ENCODE assay signal across 12 cellular contexts in the genomic region with DNA sequence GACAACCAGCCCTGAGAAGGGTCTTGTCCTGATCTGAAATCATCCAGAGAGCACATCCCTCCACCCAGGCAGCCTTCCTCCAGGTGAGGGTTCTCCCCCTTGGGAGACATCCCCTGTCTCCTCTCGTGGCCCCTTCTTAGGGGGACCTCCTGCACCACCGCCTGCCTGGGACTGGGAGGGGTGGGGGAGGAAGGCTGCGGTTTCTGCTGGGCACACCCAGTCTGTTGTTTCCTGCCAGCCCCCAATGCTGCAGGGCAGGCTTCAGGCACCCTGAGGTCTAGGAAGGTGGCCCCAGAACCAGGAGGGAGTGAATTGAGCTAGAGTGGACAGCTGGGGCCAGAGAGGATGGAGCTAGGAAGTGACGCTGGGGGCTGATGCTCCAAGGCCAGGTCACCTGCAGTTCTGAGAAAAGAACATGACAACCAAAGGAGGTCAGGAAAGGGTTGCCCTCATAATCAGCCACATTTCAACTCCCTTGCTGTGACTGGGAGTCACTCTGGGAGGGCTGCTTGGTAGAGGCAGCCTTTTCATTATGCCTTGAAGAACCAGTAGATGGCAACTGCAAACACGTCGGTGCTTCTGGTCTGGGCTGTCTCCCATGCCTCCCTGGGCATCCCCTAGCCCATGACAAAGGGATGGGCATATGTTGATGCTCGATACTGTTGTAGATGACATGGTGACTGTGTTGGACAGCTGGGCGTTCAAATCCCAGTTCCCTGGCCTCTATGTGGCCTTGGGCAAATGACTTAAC. TPM values are rescaled to one million over a fixed set of nuclear protein-coding genes. Genes with fewer than 3 reads are reported as not detected.
DNase-seq lines count a peak whose midpoint lies in the region; ATAC-seq, FAIRE-seq and TF ChIP-seq lines count a peak whose summit lies in the region.
"Had no signal": no experiment of that assay in that cellular context is flagged by ENCODE, and none has a peak within 500 bp of the region (broad histone marks: within the 10 kb centered on the region; RNA-seq: fewer than 3 reads in every experiment).

No MANE protein-coding gene starts in this region.

- H3K27ac ChIP-seq in GM12878 (ENCODE audit: control insufficient read depth, insufficient read depth), result peak overlapping the region; percentile 77
- H3K27ac ChIP-seq: A549 had no signal

- in situ Hi-C loops in GM12878 (cut with MboI), result no loop called here

- SMC1A ChIA-PET in GM12878 (lab: Charles Lee; ENCODE audit: uncharacterized antibody, unreplicated experiment), result interaction anchor here (1.1 to 2.4 kb wide), 4 partner anchors 10 to 248 kb away, joined by 5 to 22 read pairs (median 13); no protein-coding TSS in a partner anchor

- H3K79me2 ChIP-seq in GM12878 (ENCODE audit: control insufficient read depth, insufficient read depth, low read length), result no peaks in the 10 kb centered on the region; the same call in 1 of the 2 replicates

- peak overlapping the region; percentile 59; the same call in 1 of the 2 replicates for H3K9ac ChIP-seq in GM12878 (ENCODE audit: control insufficient read depth, insufficient read depth, low read length)

- no peak for TF ChIP-seq EP300 in GM12878 (IDR thresholded peaks at IDR 0.05; ENCODE audit: borderline replicate concordance in 1 of 2, control insufficient read depth in 1 of 2, low read depth in 2 of 2, low read length in 2 of 2)

- peaks cover 4% of the 10 kb centered on the region for H3K9me3 ChIP-seq in GM12878 (replicated peaks; ENCODE audit: control insufficient read depth, insufficient read depth, low read length)

- no peak for FAIRE-seq in GM12878 (lab: Jason Lieb, UNC)
- FAIRE-seq: A549 had no signal

- RAD21 ChIA-PET in GM12878 (lab: Charles Lee; ENCODE audit: unreplicated experiment), result interaction anchor here (1.0 to 3.3 kb wide), 8 partner anchors 11 to 407 kb away, joined by 4 to 19 read pairs (median 5); no protein-coding TSS in a partner anchor

- ATAC-seq in GM12878, result peak; percentile 6
- ATAC-seq in stimulated activated naive B cell treated with anti-CD40 and anti-IgM and Interleukin-4, amounts not matched to agents 10 μg/mL and 1 μg/mL and 100 μg/mL, for 72 hours (replicated peaks), result no peak
- no peak for ATAC-seq in GM21825 (IDR thresholded peaks at IDR 0.05; ENCODE audit: unreplicated experiment)
- ATAC-seq: A549 had no signal

- peak overlapping the region; percentile 28 for H3K4me2 ChIP-seq in GM12878 (ENCODE audit: control insufficient read depth, insufficient read depth)
- H3K4me2 ChIP-seq: A549 had no signal

- POLR2A ChIA-PET in GM12878 (lab: Charles Lee), result interaction anchor here (0.6 to 2.7 kb wide), 8 partner anchors 9 to 512 kb away, joined by 3 to 10 read pairs (median 4); no protein-coding TSS in a partner anchor

- no peaks in the 10 kb centered on the region for H3K27me3 Mint-ChIP-seq in T-helper 2 cell treated with Interferon-gamma antibody and Interleukin-4, amounts not matched to agents 5 μg/mL and 100 μg/mL, for 36 hours (ENCODE audit: low read depth)
- no peaks in the 10 kb centered on the region for H3K27me3 Mint-ChIP-seq in stimulated activated naive B cell treated with anti-CD40 and anti-IgM and Interleukin-4, amounts not matched to agents 10 μg/mL and 1 μg/mL and 100 μg/mL, for 72 hours
- peaks cover 7% of the 10 kb centered on the region for H3K27me3 Mint-ChIP-seq in mesothelial cell of epicardium (ENCODE audit: low read depth)

- TF ChIP-seq RAD21 in GM12878 (IDR thresholded peaks at IDR 0.05; ENCODE audit: insufficient read depth, low read depth, low read length), result no peak

- H3K4me3 Mint-ChIP-seq in T-helper 2 cell treated with Interferon-gamma antibody and Interleukin-4, amounts not matched to agents 5 μg/mL and 100 μg/mL, for 36 hours, result peak overlapping the region; percentile 90
- peak overlapping the region; percentile 82 to 85 for H3K4me3 Mint-ChIP-seq in stimulated activated naive B cell treated with anti-CD40 and anti-IgM and Interleukin-4, amounts not matched to agents 10 μg/mL and 1 μg/mL and 100 μg/mL, for 72 hours
- H3K4me3 Mint-ChIP-seq in mesothelial cell of epicardium, result no peak overlapping the region

- peak; percentile 63; the same call in 1 of the 2 replicates for TF ChIP-seq POLR2A in GM12878 (IDR thresholded peaks at IDR 0.05; ENCODE audit: low read depth, low read length)

- peak overlapping the region; percentile 86 for H3K27ac Mint-ChIP-seq in T-helper 2 cell treated with Interferon-gamma antibody and Interleukin-4, amounts not matched to agents 5 μg/mL and 100 μg/mL, for 36 hours
- peak overlapping the region; percentile 98 for H3K27ac Mint-ChIP-seq in stimulated activated naive B cell treated with anti-CD40 and anti-IgM and Interleukin-4, amounts not matched to agents 10 μg/mL and 1 μg/mL and 100 μg/mL, for 72 hours
- no peak overlapping the region for H3K27ac Mint-ChIP-seq in mesothelial cell of epicardium

- no peaks in the 10 kb centered on the region for H3K27me3 ChIP-seq in GM12878 (replicated peaks in 1 of 2; ENCODE audit: control insufficient read depth in 2 of 2, insufficient read depth in 2 of 2, low read length in 1 of 2)

- H4K20me1 ChIP-seq in GM12878 (ENCODE audit: control insufficient read depth, insufficient read depth), result no peaks in the 10 kb centered on the region

- peaks cover 55% of the 10 kb centered on the region for H3K4me1 ChIP-seq in GM12878 (ENCODE audit: control insufficient read depth, insufficient read depth, low read length)
- H3K4me1 ChIP-seq: A549 had no signal

- CTCF ChIA-PET in GM12878 (lab: Yijun Ruan, JAX), result interaction anchor here (0.8 to 2.9 kb wide), 9 partner anchors 10 to 251 kb away, joined by 3 to 19 read pairs (median 6); no protein-coding TSS in a partner anchor

- DNase-seq in activated CD4-positive, alpha-beta T cell treated with anti-CD3 and anti-CD28 coated beads for 1 hour, result peak; percentile 27
- no peak for DNase-seq in activated CD4-positive, alpha-beta T cell treated with anti-CD3 and anti-CD28 coated beads, Interleukin-2, amount 50 U/mL, for 4 hours
- no peak for DNase-seq in T-helper 2 cell treated with Interferon-gamma antibody and Interleukin-4, amounts not matched to agents 5 μg/mL and 100 μg/mL, for 36 hours (ENCODE audit: low spot score)
- DNase-seq in GM12878 (ENCODE audit: low read depth, low spot score), result no peak
- no peak for DNase-seq in stimulated activated naive B cell treated with anti-CD40 and anti-IgM and Interleukin-4, amounts not matched to agents 10 μg/mL and 1 μg/mL and 100 μg/mL, for 72 hours
- no peak for DNase-seq in NCI-H345 treated with DMSO at 0.1 percent for 48 hours (lab: John Stamatoyannopoulos, UW; ENCODE audit: unreplicated experiment)
- no peak for DNase-seq in mesothelial cell of epicardium (ENCODE audit: low spot score in 2 of 2, unreplicated experiment in 2 of 2)
- DNase-seq: anterior cingulate cortex, mesendoderm, SHP77 had no signal

- peaks cover 43% of the 10 kb centered on the region for H3K4me1 Mint-ChIP-seq in T-helper 2 cell treated with Interferon-gamma antibody and Interleukin-4, amounts not matched to agents 5 μg/mL and 100 μg/mL, for 36 hours (ENCODE audit: low read depth)
- peaks cover 49 to 60% of the 10 kb centered on the region in 2 donors for H3K4me1 Mint-ChIP-seq in stimulated activated naive B cell treated with anti-CD40 and anti-IgM and Interleukin-4, amounts not matched to agents 10 μg/mL and 1 μg/mL and 100 μg/mL, for 72 hours
- no peaks in the 10 kb centered on the region for H3K4me1 Mint-ChIP-seq in mesothelial cell of epicardium

- H3K9me3 Mint-ChIP-seq in T-helper 2 cell treated with Interferon-gamma antibody and Interleukin-4, amounts not matched to agents 5 μg/mL and 100 μg/mL, for 36 hours, result peaks cover 7% of the 10 kb centered on the region
- H3K9me3 Mint-ChIP-seq in stimulated activated naive B cell treated with anti-CD40 and anti-IgM and Interleukin-4, amounts not matched to agents 10 μg/mL and 1 μg/mL and 100 μg/mL, for 72 hours, result peaks cover 9 to 10% of the 10 kb centered on the region in 2 donors
- peaks cover 6% of the 10 kb centered on the region for H3K9me3 Mint-ChIP-seq in mesothelial cell of epicardium

- no peak for TF ChIP-seq CTCF in GM12878 (IDR thresholded peaks at IDR 0.05 in 2 of 3, conservative IDR thresholded peaks at IDR 0.05 in 1 of 3; ENCODE audit: control insufficient read depth in 2 of 3, extremely low read depth in 1 of 3, insufficient read depth in 1 of 3, low read depth in 3 of 3, low read length in 3 of 3)
- TF ChIP-seq CTCF in mesothelial cell of epicardium (IDR thresholded peaks at IDR 0.05; ENCODE audit: unreplicated experiment), result no peak

- H3K4me3 ChIP-seq in GM12878, result peak overlapping the region; percentile 43; the same call in 1 of the 2 replicates
- H3K4me3 ChIP-seq: A549 had no signal

- TSS peak; percentile 71 for BruUV-seq in GM12878 (replicated peaks; lab: Mats Ljungman, UMichigan)

- intact Hi-C loops in GM12878 (cut with micrococcal nuclease; ENCODE audit: unreplicated experiment), result loop anchor here (5.0 kb wide), 1 partner anchor 37 kb away; no protein-coding TSS in a partner anchor

- H3K36me3 ChIP-seq in GM12878 (ENCODE audit: control insufficient read depth in 2 of 2, insufficient read depth in 2 of 2, low read length in 1 of 2), result no peaks in the 10 kb centered on the region

- peaks cover 47% of the 10 kb centered on the region for H3K36me3 Mint-ChIP-seq in T-helper 2 cell treated with Interferon-gamma antibody and Interleukin-4, amounts not matched to agents 5 μg/mL and 100 μg/mL, for 36 hours (ENCODE audit: low read depth)
- H3K36me3 Mint-ChIP-seq in stimulated activated naive B cell treated with anti-CD40 and anti-IgM and Interleukin-4, amounts not matched to agents 10 μg/mL and 1 μg/mL and 100 μg/mL, for 72 hours, result peaks cover 11 to 23% of the 10 kb centered on the region in 2 donors
- H3K36me3 Mint-ChIP-seq in mesothelial cell of epicardium, result peaks cover 4% of the 10 kb centered on the region

- WGBS in GM12878 (ENCODE audit: insufficient coverage, insufficient replicate concordance, low lambda C conversion rate, missing lambda C conversion rate), result 20% methylated on average over 8 of the region's 8 CpGs

- H2AFZ ChIP-seq in GM12878 (ENCODE audit: control insufficient read depth, low read depth, low read length), result no peak overlapping the region

RNA-seq across cellular contexts. Expression of gene ARHGEF18, which starts 1.4 kb away (rescaled TPM):
- total RNA-seq in GM12878 (2013; cell fraction: nucleolus; rRNA removed), result 56.0 and 60.3 TPM in 2 replicates
- total RNA-seq in GM12878 (2014; rRNA removed) (26.9 and 31.1 TPM in 2 replicates), GM12878 (2014; rRNA removed; fragmentation: Illumina TruSeq; extraction: Trizol) (8.8 and 8.9 TPM in 2 replicates), GM12878 (2021) (32.3 and 37.3 TPM in 2 replicates), mesothelial cell of epicardium (45.3 to 50.3 TPM (median 47.8 TPM) in 3 replicates)
- polyA plus RNA-seq in GM12878 (2011; ENCODE audit: low read depth), result 7.9 TPM
- polyA plus RNA-seq in GM12878 (2011; rRNA removed) (7.0 and 8.9 TPM in 2 replicates), GM12878 (2014; fragmentation: Illumina TruSeq; extraction: Trizol) (1.2 and 6.6 TPM in 2 replicates), GM12878 (2014; fragmentation: Nextera tagmentation; extraction: Ambion mirVana) (under 1 TPM; 0.31 to 0.57 TPM), GM12878 (2014; rRNA removed) (23.3 and 27.6 TPM in 2 replicates), GM12878 (2016; fragmentation: Nextera tagmentation; extraction: Ambion mirVana) (10 to 100 TPM; 17.9 to 19.9 TPM)
- polyA plus RNA-seq in GM12878 (2011; cell fraction: cytosol; rRNA removed), result 15.0 and 21.0 TPM in 2 replicates
- polyA plus RNA-seq in GM12878 (2011; cell fraction: nucleus; rRNA removed), result 37.2 and 41.2 TPM in 2 replicates
- polyA plus RNA-seq in GM12878 (2012), result 17.2 and 18.4 TPM in 2 replicates
- polyA minus RNA-seq in GM12878 (2011; rRNA and poly(A)+ RNA removed), result 8.9 and 22.5 TPM in 2 replicates
- 16.8 and 20.8 TPM in 2 replicates for polyA minus RNA-seq in GM12878 (2011; cell fraction: cytosol; rRNA and poly(A)+ RNA removed)
- polyA minus RNA-seq in GM12878 (2011; cell fraction: nucleus; rRNA and poly(A)+ RNA removed), result 13.7 and 21.9 TPM in 2 replicates

RNA-seq across cellular contexts. Expression of gene INSR, which starts 55.9 kb away (rescaled TPM):
- total RNA-seq in GM12878 (2013; cell fraction: nucleolus; rRNA removed), result 603 and 662 TPM in 2 replicates
- 21.1 and 24.1 TPM in 2 replicates for total RNA-seq in GM12878 (2014; rRNA removed)
- total RNA-seq in GM12878 (2014; rRNA removed; fragmentation: Illumina TruSeq; extraction: Trizol), result 14.0 and 14.8 TPM in 2 replicates
- 34.5 and 34.6 TPM in 2 replicates for total RNA-seq in GM12878 (2021)
- polyA plus RNA-seq in GM12878 (2011; ENCODE audit: low read depth), result 15.2 TPM
- 17.8 and 34.9 TPM in 2 replicates for polyA plus RNA-seq in GM12878 (2011; rRNA removed)
- polyA plus RNA-seq in GM12878 (2011; cell fraction: cytosol; rRNA removed), result 25.6 and 39.1 TPM in 2 replicates
- polyA plus RNA-seq in GM12878 (2011; cell fraction: nucleus; rRNA removed), result 69.7 and 70.7 TPM in 2 replicates
- 19.3 and 20.0 TPM in 2 replicates for polyA plus RNA-seq in GM12878 (2012)
- 8.3 and 11.2 TPM in 2 replicates for polyA plus RNA-seq in GM12878 (2014; fragmentation: Illumina TruSeq; extraction: Trizol)
- polyA plus RNA-seq in GM12878 (2014; fragmentation: Nextera tagmentation; extraction: Ambion mirVana), result 1 to 10 TPM; 4.2 to 8.0 TPM
- 19.9 and 20.4 TPM in 2 replicates for polyA plus RNA-seq in GM12878 (2014; rRNA removed)
- polyA plus RNA-seq in GM12878 (2016; fragmentation: Nextera tagmentation; extraction: Ambion mirVana), result 10 to 100 TPM in 1 of 2 experiments, 1 to 10 TPM in 1; 9.9 to 12.4 TPM
- 328 and 339 TPM in 2 replicates for polyA minus RNA-seq in GM12878 (2011; rRNA and poly(A)+ RNA removed)
- 69.8 and 74.7 TPM in 2 replicates for polyA minus RNA-seq in GM12878 (2011; cell fraction: cytosol; rRNA and poly(A)+ RNA removed)
- polyA minus RNA-seq in GM12878 (2011; cell fraction: nucleus; rRNA and poly(A)+ RNA removed), result 131 and 160 TPM in 2 replicates
- 42.3 to 46.5 TPM (median 44.7 TPM) in 3 replicates for total RNA-seq in mesothelial cell of epicardium
